In genomic region chrX:41397768-41398167, GRCh38 we compare ENCODE assay signal across 41 cellular contexts. TPM values are rescaled to one million over a fixed set of nuclear protein-coding genes. Genes with fewer than 3 reads are reported as not detected.
"Had no signal": no experiment of that assay in that cellular context is flagged by ENCODE, and none has a peak within 500 bp of the region (broad histone marks: within the 10 kb centered on the region; RNA-seq: fewer than 3 reads in every experiment).

No MANE protein-coding gene starts in this region.

- H3K36me3 ChIP-seq: ascending aorta, cardiac muscle cell, WERI-Rb-1 had no signal

- H3K4me1 Mint-ChIP-seq: activated CD4-positive, alpha-beta memory T cell treated with anti-CD3 and anti-CD28 coated beads, Interleukin-2, amount 10 ng/mL, durations not matched to agents 7 days and 5 days; activated CD4-positive, alpha-beta T cell treated with anti-CD3 and anti-CD28 coated beads for 36 hours; activated CD4-positive, alpha-beta T cell treated with anti-CD3 and anti-CD28 coated beads, Interleukin-2, amount 10 ng/mL, durations not matched to agents 7 days and 5 days; activated CD8-positive, alpha-beta memory T cell treated with anti-CD3 and anti-CD28 coated beads, Interleukin-2, amount 10 ng/mL, durations not matched to agents 7 days and 5 days; activated naive CD4-positive, alpha-beta T cell treated with anti-CD3 and anti-CD28 coated beads, Interleukin-2, amount 10 ng/mL, durations not matched to agents 7 days and 5 days; activated naive CD4-positive, alpha-beta T cell treated with anti-CD3 and anti-CD28 coated beads, Interleukin-2, amount 50 U/mL, for 24 hours; activated naive CD8-positive, alpha-beta T cell treated with anti-CD3 and anti-CD28 coated beads, Interleukin-2, amount 10 ng/mL, durations not matched to agents 7 days and 5 days; activated naive CD8-positive, alpha-beta T cell treated with anti-CD3 and anti-CD28 coated beads, Interleukin-2, amount 50 U/mL, for 24 hours; brain; central memory CD8-positive, alpha-beta T cell had no signal

- H3K9me3 Mint-ChIP-seq: activated CD4-positive, alpha-beta memory T cell treated with anti-CD3 and anti-CD28 coated beads, Interleukin-2, amount 10 ng/mL, durations not matched to agents 7 days and 5 days; activated CD4-positive, alpha-beta T cell treated with anti-CD3 and anti-CD28 coated beads, Interleukin-2, amount 10 ng/mL, durations not matched to agents 7 days and 5 days; activated naive CD4-positive, alpha-beta T cell treated with anti-CD3 and anti-CD28 coated beads, Interleukin-2, amount 10 ng/mL, durations not matched to agents 7 days and 5 days; activated naive CD4-positive, alpha-beta T cell treated with anti-CD3 and anti-CD28 coated beads, Interleukin-2, amount 50 U/mL, for 24 hours; activated naive CD8-positive, alpha-beta T cell treated with anti-CD3 and anti-CD28 coated beads, Interleukin-2, amount 10 ng/mL, durations not matched to agents 7 days and 5 days; activated naive CD8-positive, alpha-beta T cell treated with anti-CD3 and anti-CD28 coated beads, Interleukin-2, amount 50 U/mL, for 24 hours; activated T-cell treated with anti-CD3 and anti-CD28 coated beads, Interleukin-2, amount 50 U/mL, for 24 hours; activated T-helper 2 cell treated with anti-CD3 and anti-CD28 coated beads, Interferon-gamma antibody, Interleukin-2, Interleukin-4, amounts not matched to agents 10 μg/mL and 5 μg/mL and 100 μg/mL, durations not matched to agents 14 hours and 24 hours and 36 hours; central memory CD8-positive, alpha-beta T cell; T-helper 1 cell treated with Interleukin-12 subunit alpha and Interleukin-12 subunit beta and Interleukin-4 antibody, amounts not matched to agents 30 μg/mL and 1 μg/mL, for 36 hours; T-helper 2 cell treated with Interferon-gamma antibody and Interleukin-4, amounts not matched to agents 5 μg/mL and 100 μg/mL, for 36 hours; WTC11 had no signal

- H3K4me1 ChIP-seq: ascending aorta had no signal

- H3K27me3 Mint-ChIP-seq: activated CD4-positive, alpha-beta memory T cell treated with anti-CD3 and anti-CD28 coated beads, Interleukin-2, amount 10 ng/mL, durations not matched to agents 7 days and 5 days; activated CD4-positive, alpha-beta T cell treated with anti-CD3 and anti-CD28 coated beads for 36 hours; activated CD4-positive, alpha-beta T cell treated with anti-CD3 and anti-CD28 coated beads, Interleukin-2, amount 10 ng/mL, durations not matched to agents 7 days and 5 days; activated CD8-positive, alpha-beta memory T cell treated with anti-CD3 and anti-CD28 coated beads, Interleukin-2, amount 10 ng/mL, durations not matched to agents 7 days and 5 days; activated naive CD4-positive, alpha-beta T cell treated with anti-CD3 and anti-CD28 coated beads, Interleukin-2, amount 10 ng/mL, durations not matched to agents 7 days and 5 days; activated naive CD4-positive, alpha-beta T cell treated with anti-CD3 and anti-CD28 coated beads, Interleukin-2, amount 50 U/mL, for 24 hours; activated naive CD8-positive, alpha-beta T cell; activated naive CD8-positive, alpha-beta T cell treated with anti-CD3 and anti-CD28 coated beads, Interleukin-2, amount 10 ng/mL, durations not matched to agents 7 days and 5 days; activated naive CD8-positive, alpha-beta T cell treated with anti-CD3 and anti-CD28 coated beads, Interleukin-2, amount 50 U/mL, for 24 hours; activated T-cell treated with anti-CD3 and anti-CD28 coated beads, Interleukin-2, amount 50 U/mL, for 24 hours; brain; central memory CD8-positive, alpha-beta T cell had no signal

- H3K4me3 ChIP-seq: ascending aorta, cardiac muscle cell had no signal

- DNase-seq: activated CD4-positive, alpha-beta memory T cell treated with anti-CD3 and anti-CD28 coated beads, Interleukin-2, amount 10 ng/mL, durations not matched to agents 7 days and 5 days; activated CD4-positive, alpha-beta T cell treated with anti-CD3 and anti-CD28 coated beads for 1 hour; activated CD4-positive, alpha-beta T cell treated with anti-CD3 and anti-CD28 coated beads for 36 hours; activated CD4-positive, alpha-beta T cell treated with anti-CD3 and anti-CD28 coated beads for 48 hours; activated CD4-positive, alpha-beta T cell treated with anti-CD3 and anti-CD28 coated beads, Interleukin-2, amount 10 ng/mL, durations not matched to agents 7 days and 5 days; activated CD4-positive, alpha-beta T cell treated with anti-CD3 and anti-CD28 coated beads, Interleukin-2, amount 50 U/mL, for 48 hours; activated CD4-positive, CD25-positive, alpha-beta regulatory T cell; activated CD8-positive, alpha-beta memory T cell treated with anti-CD3 and anti-CD28 coated beads for 24 hours; activated CD8-positive, alpha-beta memory T cell treated with anti-CD3 and anti-CD28 coated beads, Interleukin-2, amount 10 ng/mL, durations not matched to agents 7 days and 5 days; activated CD8-positive, alpha-beta memory T cell treated with anti-CD3 and anti-CD28 coated beads, Interleukin-2, amount 50 U/mL, for 48 hours; activated CD8-positive, alpha-beta T cell treated with anti-CD3 and anti-CD28 coated beads, Interleukin-2, amount 10 ng/mL, durations not matched to agents 7 days and 5 days; activated effector memory CD4-positive, alpha-beta T cell treated with Interleukin-2 at 50 U/mL for 16 hours; activated gamma-delta T cell; activated naive CD4-positive, alpha-beta T cell treated with anti-CD3 and anti-CD28 coated beads, Interleukin-2, amount 10 ng/mL, durations not matched to agents 7 days and 5 days; activated naive CD4-positive, alpha-beta T cell treated with Interleukin-2 at 50 U/mL for 16 hours; activated naive CD8-positive, alpha-beta T cell treated with anti-CD3 and anti-CD28 coated beads, Interleukin-2, amount 10 ng/mL, durations not matched to agents 7 days and 5 days; activated naive CD8-positive, alpha-beta T cell treated with anti-CD3 and anti-CD28 coated beads, Interleukin-2, amount 50 U/mL, for 24 hours; activated T-cell treated with anti-CD3 and anti-CD28 coated beads, Interleukin-2, amount 50 U/mL, for 24 hours; activated T-cell treated with anti-CD3 and anti-CD28 coated beads, Interleukin-2, amount 50 U/mL, for 48 hours; amygdala; anterior cingulate cortex; caudate nucleus; cerebellar nuclear complex; T-helper 1 cell; T-helper 2 cell; T-helper 9 cell; WERI-Rb-1 had no signal

- H3K27me3 ChIP-seq: ascending aorta, cardiac muscle cell had no signal

- H3K4me3 Mint-ChIP-seq: activated CD4-positive, alpha-beta memory T cell treated with anti-CD3 and anti-CD28 coated beads, Interleukin-2, amount 10 ng/mL, durations not matched to agents 7 days and 5 days; activated CD4-positive, alpha-beta T cell treated with anti-CD3 and anti-CD28 coated beads for 36 hours; activated CD4-positive, alpha-beta T cell treated with anti-CD3 and anti-CD28 coated beads, Interleukin-2, amount 10 ng/mL, durations not matched to agents 7 days and 5 days; activated CD8-positive, alpha-beta memory T cell treated with anti-CD3 and anti-CD28 coated beads, Interleukin-2, amount 10 ng/mL, durations not matched to agents 7 days and 5 days; activated CD8-positive, alpha-beta T cell treated with anti-CD3 and anti-CD28 coated beads, Interleukin-2, amount 10 ng/mL, durations not matched to agents 7 days and 5 days; activated naive CD4-positive, alpha-beta T cell treated with anti-CD3 and anti-CD28 coated beads, Interleukin-2, amount 10 ng/mL, durations not matched to agents 7 days and 5 days; activated naive CD4-positive, alpha-beta T cell treated with anti-CD3 and anti-CD28 coated beads, Interleukin-2, amount 50 U/mL, for 24 hours; activated naive CD8-positive, alpha-beta T cell; activated naive CD8-positive, alpha-beta T cell treated with anti-CD3 and anti-CD28 coated beads, Interleukin-2, amount 10 ng/mL, durations not matched to agents 7 days and 5 days; activated naive CD8-positive, alpha-beta T cell treated with anti-CD3 and anti-CD28 coated beads, Interleukin-2, amount 50 U/mL, for 24 hours; activated T-cell treated with anti-CD3 and anti-CD28 coated beads, Interleukin-2, amount 50 U/mL, for 24 hours; brain; central memory CD8-positive, alpha-beta T cell; T-helper 1 cell treated with Interleukin-12 subunit alpha and Interleukin-12 subunit beta and Interleukin-4 antibody, amounts not matched to agents 30 μg/mL and 1 μg/mL, for 36 hours; T-helper 2 cell treated with Interferon-gamma antibody and Interleukin-4, amounts not matched to agents 5 μg/mL and 100 μg/mL, for 36 hours; WTC11 had no signal

- H3K36me3 Mint-ChIP-seq: activated CD8-positive, alpha-beta memory T cell treated with anti-CD3 and anti-CD28 coated beads, Interleukin-2, amount 10 ng/mL, durations not matched to agents 7 days and 5 days; activated naive CD4-positive, alpha-beta T cell treated with anti-CD3 and anti-CD28 coated beads, Interleukin-2, amount 10 ng/mL, durations not matched to agents 7 days and 5 days; activated naive CD4-positive, alpha-beta T cell treated with anti-CD3 and anti-CD28 coated beads, Interleukin-2, amount 50 U/mL, for 24 hours; activated naive CD8-positive, alpha-beta T cell; activated naive CD8-positive, alpha-beta T cell treated with anti-CD3 and anti-CD28 coated beads, Interleukin-2, amount 10 ng/mL, durations not matched to agents 7 days and 5 days; brain; WTC11 had no signal

- FAIRE-seq: bronchial epithelial cell, TTC549 had no signal

- H3K27ac ChIP-seq: ascending aorta, cardiac muscle cell, WERI-Rb-1 had no signal

- ATAC-seq: activated CD4-positive, alpha-beta T cell treated with anti-CD3 and anti-CD28 coated beads for 36 hours; activated CD4-positive, CD25-positive, alpha-beta regulatory T cell treated with anti-CD3 and anti-CD28 coated beads, Interleukin-2, amount 50 U/mL, for 24 hours; activated CD8-positive, alpha-beta memory T cell treated with anti-CD3 and anti-CD28 coated beads, Interleukin-2, amount 10 ng/mL, durations not matched to agents 7 days and 5 days; activated CD8-positive, alpha-beta T cell treated with anti-CD3 and anti-CD28 coated beads, Interleukin-2, amount 10 ng/mL, durations not matched to agents 7 days and 5 days; activated naive CD8-positive, alpha-beta T cell treated with anti-CD3 and anti-CD28 coated beads, Interleukin-2, amount 50 U/mL, for 24 hours; WTC11 had no signal

- H3K27ac Mint-ChIP-seq: activated CD4-positive, alpha-beta memory T cell treated with anti-CD3 and anti-CD28 coated beads, Interleukin-2, amount 10 ng/mL, durations not matched to agents 7 days and 5 days; activated CD4-positive, alpha-beta T cell treated with anti-CD3 and anti-CD28 coated beads for 36 hours; activated CD4-positive, alpha-beta T cell treated with anti-CD3 and anti-CD28 coated beads, Interleukin-2, amount 10 ng/mL, durations not matched to agents 7 days and 5 days; activated CD8-positive, alpha-beta memory T cell treated with anti-CD3 and anti-CD28 coated beads, Interleukin-2, amount 10 ng/mL, durations not matched to agents 7 days and 5 days; activated CD8-positive, alpha-beta T cell treated with anti-CD3 and anti-CD28 coated beads, Interleukin-2, amount 10 ng/mL, durations not matched to agents 7 days and 5 days; activated naive CD4-positive, alpha-beta T cell treated with anti-CD3 and anti-CD28 coated beads, Interleukin-2, amount 10 ng/mL, durations not matched to agents 7 days and 5 days; activated naive CD4-positive, alpha-beta T cell treated with anti-CD3 and anti-CD28 coated beads, Interleukin-2, amount 50 U/mL, for 24 hours; activated naive CD8-positive, alpha-beta T cell; activated naive CD8-positive, alpha-beta T cell treated with anti-CD3 and anti-CD28 coated beads, Interleukin-2, amount 10 ng/mL, durations not matched to agents 7 days and 5 days; activated naive CD8-positive, alpha-beta T cell treated with anti-CD3 and anti-CD28 coated beads, Interleukin-2, amount 50 U/mL, for 24 hours; activated T-cell treated with anti-CD3 and anti-CD28 coated beads, Interleukin-2, amount 50 U/mL, for 24 hours; activated T-helper 2 cell treated with anti-CD3 and anti-CD28 coated beads, Interferon-gamma antibody, Interleukin-2, Interleukin-4, amounts not matched to agents 10 μg/mL and 5 μg/mL and 100 μg/mL, durations not matched to agents 14 hours and 24 hours and 36 hours; brain; T-helper 1 cell treated with Interleukin-12 subunit alpha and Interleukin-12 subunit beta and Interleukin-4 antibody, amounts not matched to agents 30 μg/mL and 1 μg/mL, for 36 hours; T-helper 2 cell treated with Interferon-gamma antibody and Interleukin-4, amounts not matched to agents 5 μg/mL and 100 μg/mL, for 36 hours; WTC11 had no signal

RNA-seq across cellular contexts. Expression of gene NYX, which starts 49.4 kb away (rescaled TPM):
- total RNA-seq: activated CD4-positive, alpha-beta memory T cell treated with anti-CD3 and anti-CD28 coated beads, Interleukin-2, amount 10 ng/mL, durations not matched to agents 7 days and 5 days; activated CD4-positive, alpha-beta T cell treated with anti-CD3 and anti-CD28 coated beads for 36 hours; activated CD4-positive, alpha-beta T cell treated with anti-CD3 and anti-CD28 coated beads, Interleukin-2, amount 10 ng/mL, durations not matched to agents 7 days and 5 days; activated CD8-positive, alpha-beta memory T cell treated with anti-CD3 and anti-CD28 coated beads, Interleukin-2, amount 10 ng/mL, durations not matched to agents 7 days and 5 days; activated CD8-positive, alpha-beta T cell treated with anti-CD3 and anti-CD28 coated beads, Interleukin-2, amount 10 ng/mL, durations not matched to agents 7 days and 5 days; activated naive CD8-positive, alpha-beta T cell treated with anti-CD3 and anti-CD28 coated beads, Interleukin-2, amount 10 ng/mL, durations not matched to agents 7 days and 5 days; activated T-helper 2 cell treated with anti-CD3 and anti-CD28 coated beads, Interferon-gamma antibody, Interleukin-2, Interleukin-4, amounts not matched to agents 10 μg/mL and 5 μg/mL and 100 μg/mL, durations not matched to agents 14 hours and 24 hours and 36 hours; ascending aorta; bronchial epithelial cell had no signal
- polyA plus RNA-seq: adipose tissue had no signal
